Comparison of ENCODE assay signal across 18 cellular contexts in the genomic region with DNA sequence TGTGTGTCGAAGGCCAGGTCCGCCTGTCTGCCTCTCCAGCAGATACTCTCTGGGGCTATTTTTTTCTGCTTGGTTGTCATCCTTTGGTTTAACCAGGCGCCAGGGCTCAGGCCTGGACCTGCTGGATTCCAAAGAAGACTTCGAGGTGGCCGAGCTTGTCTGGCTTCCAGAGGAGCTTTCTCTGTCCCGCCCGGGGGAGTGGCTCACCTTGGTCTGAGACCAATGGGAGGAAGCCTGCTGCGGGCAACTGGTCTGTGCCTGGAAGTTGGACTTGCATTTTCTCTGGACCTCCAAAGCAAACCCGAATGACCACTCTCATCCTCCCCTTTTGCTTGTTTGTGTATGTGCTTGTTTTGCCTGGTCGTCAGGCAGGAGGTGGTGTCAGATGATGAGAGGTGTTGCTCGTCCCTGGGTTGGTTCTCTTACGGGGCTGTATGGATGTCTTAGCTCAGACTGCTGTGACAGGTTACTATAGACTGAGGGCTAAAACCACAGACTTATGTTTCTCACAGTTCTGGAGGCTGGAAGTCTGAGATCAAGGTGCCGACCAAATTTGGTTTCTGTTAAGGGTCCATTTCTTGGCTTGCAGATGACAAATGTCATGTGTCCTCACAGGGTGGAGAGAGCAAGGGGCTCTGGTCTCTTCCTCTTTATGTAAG. TPM values are rescaled to one million over a fixed set of nuclear protein-coding genes. Genes with fewer than 3 reads are reported as not detected.
DNase-seq lines count a peak whose midpoint lies in the region; ATAC-seq and TF ChIP-seq lines count a peak whose summit lies in the region.
"Had no signal": no experiment of that assay in that cellular context is flagged by ENCODE, and none has a peak within 500 bp of the region (broad histone marks: within the 10 kb centered on the region; RNA-seq: fewer than 3 reads in every experiment).

No MANE protein-coding gene starts in this region.

- POLR2A ChIA-PET in Panc1 (lab: Charles Lee) = no interaction called here

- H3K27me3 Mint-ChIP-seq in mesothelial cell of epicardium (ENCODE audit: low read depth) = no peaks in the 10 kb centered on the region
- H3K27me3 Mint-ChIP-seq: activated CD4-positive, alpha-beta T cell treated with anti-CD3 and anti-CD28 coated beads, Interleukin-2, amount 10 ng/mL, durations not matched to agents 7 days and 5 days; activated naive CD8-positive, alpha-beta T cell treated with anti-CD3 and anti-CD28 coated beads, Interleukin-2, amount 50 U/mL, for 24 hours had no signal

- WGBS in esophagus, 2 donors = 55 to 70% methylated on average over 13 of the region's 13 CpGs

- no peaks in the 10 kb centered on the region for H3K9me3 Mint-ChIP-seq in mesothelial cell of epicardium
- H3K9me3 Mint-ChIP-seq: activated CD4-positive, alpha-beta T cell treated with anti-CD3 and anti-CD28 coated beads, Interleukin-2, amount 10 ng/mL, durations not matched to agents 7 days and 5 days; activated naive CD8-positive, alpha-beta T cell treated with anti-CD3 and anti-CD28 coated beads, Interleukin-2, amount 50 U/mL, for 24 hours had no signal

- peaks cover 64% of the 10 kb centered on the region for H3K4me1 Mint-ChIP-seq in mesothelial cell of epicardium

- H3K27ac ChIP-seq in BLaER1 treated with 17β-estradiol and CSF1 and Interleukin-3, amounts not matched to agents 10 nM and 100 nM = peak overlapping the region in 6 of 11 experiments; percentile 17 to 58 (median 48); a peak in 8 of 22 replicates
- H3K27ac ChIP-seq in Panc1 (ENCODE audit: low read length) = no peak overlapping the region; the same call in 1 of the 2 replicates
- peak overlapping the region; percentile 56 to 65 for H3K27ac ChIP-seq in esophagus (ENCODE audit: low read depth in 2 of 2, low read length in 1 of 2)
- H3K27ac ChIP-seq: esophagus muscularis mucosa, left lung had no signal

- DNase-seq in Panc1 (ENCODE audit: low read depth, low spot score) = no peak
- no peak for DNase-seq in mesothelial cell of epicardium (ENCODE audit: low spot score in 2 of 2, unreplicated experiment in 2 of 2)
- DNase-seq in dermis blood vessel endothelial cell = no peak
- no peak for DNase-seq in NCI-H146 treated with DMSO at 0.1 percent for 48 hours (lab: John Stamatoyannopoulos, UW; ENCODE audit: unreplicated experiment)
- no peak for DNase-seq in activated T-cell treated with anti-CD3 and anti-CD28 coated beads, Interleukin-2, amount 50 U/mL, for 1 hour
- no peak for DNase-seq in effector CD8-positive, alpha-beta T cell (lab: John Stamatoyannopoulos, UW)
- DNase-seq: activated CD4-positive, alpha-beta T cell treated with anti-CD3 and anti-CD28 coated beads, Interleukin-2, amount 10 ng/mL, durations not matched to agents 7 days and 5 days; activated naive CD8-positive, alpha-beta T cell treated with anti-CD3 and anti-CD28 coated beads, Interleukin-2, amount 50 U/mL, for 24 hours; hippocampal formation; left lung; stimulated activated CD4-positive, alpha-beta T cell treated with anti-CD3 and anti-CD28 coated beads, Interleukin-2, amount 100 ng/mL, for 48 hours; stimulated activated CD8-positive, alpha-beta memory T cell treated with anti-CD3 and anti-CD28 coated beads, Interleukin-4, amount 100 ng/mL, for 48 hours; T1000 had no signal

- 0 out of 2 replicates have a peak, but pooled peaks have one; percentile 9 for ATAC-seq in Panc1
- ATAC-seq: activated naive CD8-positive, alpha-beta T cell treated with anti-CD3 and anti-CD28 coated beads, Interleukin-2, amount 50 U/mL, for 24 hours; left lung; sciatic nerve had no signal

- peaks cover 78 to 100% (median 100%) of the 10 kb centered on the region in 11 experiments for H4K20me1 ChIP-seq in BLaER1 treated with 17β-estradiol and CSF1 and Interleukin-3, amounts not matched to agents 10 nM and 100 nM

- no TSS peak for BruUV-seq in Panc1 (replicated peaks; lab: Mats Ljungman, UMichigan)

- in situ Hi-C loops in Panc1 (cut with HindIII; ENCODE audit: low pct_unique_long_range_greater_than_20kb, low sequenced_read_pairs) = no loop called here

- peaks cover 84 to 100% (median 91%) of the 10 kb centered on the region in 10 experiments for H3K4me1 ChIP-seq in BLaER1 treated with 17β-estradiol and CSF1 and Interleukin-3, amounts not matched to agents 10 nM and 100 nM
- H3K4me1 ChIP-seq in Panc1 (ENCODE audit: control insufficient read depth, insufficient read depth, low read length) (peaks cover 50% of the 10 kb centered on the region), esophagus (ENCODE audit: control insufficient read depth in 2 of 2, insufficient read depth in 2 of 2, low read length in 1 of 2) (peaks cover 6 to 21% of the 10 kb centered on the region in 2 donors)

- CTCF ChIA-PET in Panc1 (lab: Charles Lee) = interaction anchor here (0.6 to 0.9 kb wide), 2 partner anchors 184 to 238 kb away, joined by 3 to 8 read pairs; no protein-coding TSS in a partner anchor

- no peaks in the 10 kb centered on the region for H3K36me3 Mint-ChIP-seq in mesothelial cell of epicardium

- H3K27ac Mint-ChIP-seq in mesothelial cell of epicardium = peak overlapping the region; percentile 68
- H3K27ac Mint-ChIP-seq: activated naive CD8-positive, alpha-beta T cell treated with anti-CD3 and anti-CD28 coated beads, Interleukin-2, amount 50 U/mL, for 24 hours; IgD-negative memory B cell had no signal

- H3K9ac ChIP-seq in BLaER1 treated with 17β-estradiol and CSF1 and Interleukin-3, amounts not matched to agents 10 nM and 100 nM = no peak overlapping the region

- peaks cover 0 to 86% (median 49%) of the 10 kb centered on the region in 11 experiments; a peak in 17 of 22 replicates for H3K36me3 ChIP-seq in BLaER1 treated with 17β-estradiol and CSF1 and Interleukin-3, amounts not matched to agents 10 nM and 100 nM
- no peaks in the 10 kb centered on the region for H3K36me3 ChIP-seq in Panc1 (ENCODE audit: control insufficient read depth, insufficient read depth, low read length)
- H3K36me3 ChIP-seq in esophagus (ENCODE audit: control insufficient read depth in 2 of 2, insufficient read depth in 2 of 2, low read length in 1 of 2) = no peaks in the 10 kb centered on the region
- H3K36me3 ChIP-seq: esophagus muscularis mucosa, left lung had no signal

- no peaks in the 10 kb centered on the region for H3K9me3 ChIP-seq in BLaER1 treated with 17β-estradiol and CSF1 and Interleukin-3, amounts not matched to agents 10 nM and 100 nM (replicated peaks in 1 of 11)
- H3K9me3 ChIP-seq in Panc1 (ENCODE audit: control insufficient read depth, insufficient read depth, low read depth, low read length) = no peaks in the 10 kb centered on the region
- no peaks in the 10 kb centered on the region for H3K9me3 ChIP-seq in esophagus (ENCODE audit: control insufficient read depth in 2 of 2, insufficient read depth in 1 of 2, low read depth in 1 of 2, low read length in 1 of 2)
- H3K9me3 ChIP-seq: esophagus muscularis mucosa, left lung had no signal

- H3K4me2 ChIP-seq in BLaER1 treated with 17β-estradiol and CSF1 and Interleukin-3, amounts not matched to agents 10 nM and 100 nM = peak overlapping the region; percentile 45 to 71 (median 60)

- TF ChIP-seq CTCF in Panc1 (IDR thresholded peaks at IDR 0.05) = no peak
- TF ChIP-seq CTCF in mesothelial cell of epicardium (IDR thresholded peaks at IDR 0.05; ENCODE audit: unreplicated experiment) = no peak

- intact Hi-C loops in Panc1 (cut with micrococcal nuclease; ENCODE audit: unreplicated experiment) = no loop called here

- H3K4me3 Mint-ChIP-seq in mesothelial cell of epicardium = no peak overlapping the region
- H3K4me3 Mint-ChIP-seq: activated CD4-positive, alpha-beta T cell treated with anti-CD3 and anti-CD28 coated beads, Interleukin-2, amount 10 ng/mL, durations not matched to agents 7 days and 5 days; activated naive CD8-positive, alpha-beta T cell treated with anti-CD3 and anti-CD28 coated beads, Interleukin-2, amount 50 U/mL, for 24 hours had no signal

- no peaks in the 10 kb centered on the region for H3K27me3 ChIP-seq in BLaER1 treated with 17β-estradiol and CSF1 and Interleukin-3, amounts not matched to agents 10 nM and 100 nM
- H3K27me3 ChIP-seq in Panc1 (ENCODE audit: control insufficient read depth, insufficient read depth, low read length) (no peaks in the 10 kb centered on the region), esophagus (ENCODE audit: control insufficient read depth in 1 of 2, insufficient read depth in 2 of 2, low read length in 2 of 2) (no peaks in the 10 kb centered on the region)
- H3K27me3 ChIP-seq: esophagus muscularis mucosa, left lung had no signal

- no peak overlapping the region for H3K4me3 ChIP-seq in BLaER1 treated with 17β-estradiol and CSF1 and Interleukin-3, amounts not matched to agents 10 nM and 100 nM
- H3K4me3 ChIP-seq in Panc1 (ENCODE audit: low read depth in 2 of 2, low read length in 2 of 2) (no peak overlapping the region), esophagus (ENCODE audit: low read depth in 1 of 2, low read length in 2 of 2) (peak overlapping the region; percentile 9 to 37)
- H3K4me3 ChIP-seq: esophagus muscularis mucosa, left lung had no signal

RNA-seq across cellular contexts. Expression of gene IGF1R, which starts 19.3 kb away (rescaled TPM):
- total RNA-seq in Panc1 (2021; ENCODE audit: unreplicated experiment) = 77.1 TPM
- 38.0 TPM for polyA plus RNA-seq in Panc1 (2012; ENCODE audit: insufficient read length)
- polyA plus RNA-seq in esophagus = 1 to 10 TPM; 4.1 to 4.4 TPM
- total RNA-seq in mesothelial cell of epicardium = 110 to 113 TPM (median 113 TPM) in 3 replicates
- total RNA-seq in dermis blood vessel endothelial cell = 65.3 and 93.5 TPM in 2 replicates

Comparison
In these comparisons a context has a peak if more than half of its experiments do, and no peak if none do; other contexts are left out.
1. H3K4me3 ChIP-seq: peak in esophagus (2 of 2); none in BLaER1 treated with 17β-estradiol and CSF1 and Interleukin-3, amounts not matched to agents 10 nM and 100 nM (0 of 10) and Panc1 (0 of 2).